Comparison of ENCODE assay signal across 24 cellular contexts in genomic region chr3:100811779-100812507, GRCh38.
DNase-seq lines count a peak whose midpoint lies in the region; ATAC-seq and TF ChIP-seq lines count a peak whose summit lies in the region.
"Had no signal": no experiment of that assay in that cellular context is flagged by ENCODE, and none has a peak within 500 bp of the region (broad histone marks: within the 10 kb centered on the region; RNA-seq: fewer than 3 reads in every experiment).

No MANE protein-coding gene starts in this region.

- H3K27me3 ChIP-seq in OCI-LY3 (ENCODE audit: low read depth, low read length): peaks cover 25% of the 10 kb centered on the region
- peaks cover 4% of the 10 kb centered on the region for H3K27me3 ChIP-seq in CD4-positive, alpha-beta T cell (ENCODE audit: control insufficient read depth, insufficient read depth, low read length)
- H3K27me3 ChIP-seq: heart right ventricle, neutrophil, Peyer's patch, stomach, tibial nerve had no signal

- H3K27ac Mint-ChIP-seq in CD4-positive, alpha-beta T cell: no peak overlapping the region
- H3K27ac Mint-ChIP-seq: activated naive CD4-positive, alpha-beta T cell treated with anti-CD3 and anti-CD28 coated beads, Interleukin-2, amount 50 U/mL, for 72 hours had no signal

- no peaks in the 10 kb centered on the region for H3K9me3 ChIP-seq in OCI-LY3 (ENCODE audit: insufficient read depth, low read length)
- H3K9me3 ChIP-seq in CD4-positive, alpha-beta T cell (ENCODE audit: control insufficient read depth, low read length): no peaks in the 10 kb centered on the region
- H3K9me3 ChIP-seq: HAP-1, heart right ventricle, neutrophil, Peyer's patch, stomach, tibial nerve had no signal

- H3K4me3 Mint-ChIP-seq in CD4-positive, alpha-beta T cell: no peak overlapping the region

- CTCF ChIA-PET in CD4-positive, alpha-beta T cell (lab: Charles Lee): no interaction called here

- peak overlapping the region; percentile 67 for H3K4me3 ChIP-seq in OCI-LY3 (ENCODE audit: low read length)
- H3K4me3 ChIP-seq: HAP-1, heart right ventricle, Peyer's patch, smooth muscle cell, stomach, tibial nerve had no signal

- no peak for DNase-seq in CD4-positive, alpha-beta T cell
- DNase-seq in stimulated activated CD4-positive, alpha-beta T cell treated with anti-CD3 and anti-CD28 coated beads, Interleukin-12 subunit alpha, Interleukin-12 subunit beta, amount 100 ng/mL, for 4 hours: no peak
- DNase-seq: activated CD4-positive, alpha-beta T cell treated with anti-CD3 and anti-CD28 coated beads for 4 hours; cerebellar nuclear complex; heart right ventricle; left colon; mesenchymal stem cell; NCI-H2107; NCI-H510A treated with DMSO at 0.1 percent for 48 hours; NK-92 treated with Interleukin-12 subunit alpha and Interleukin-12 subunit beta, amount 100 ng/mL, for 24 hours; Peyer's patch; stimulated activated CD4-positive, alpha-beta T cell treated with anti-CD3 and anti-CD28 coated beads, Interleukin-2, amount 100 ng/mL, for 48 hours; stomach had no signal

- no peak overlapping the region for H3K9ac ChIP-seq in OCI-LY3 (ENCODE audit: low read length)

- H3K27me3 Mint-ChIP-seq in CD4-positive, alpha-beta T cell: peaks cover 22% of the 10 kb centered on the region

- H3K36me3 Mint-ChIP-seq in CD4-positive, alpha-beta T cell (ENCODE audit: low read depth): no peaks in the 10 kb centered on the region
- H3K36me3 Mint-ChIP-seq: activated naive CD4-positive, alpha-beta T cell treated with anti-CD3 and anti-CD28 coated beads, Interleukin-2, amount 50 U/mL, for 72 hours had no signal

- no peaks in the 10 kb centered on the region for H3K9me3 Mint-ChIP-seq in CD4-positive, alpha-beta T cell
- H3K9me3 Mint-ChIP-seq: activated naive CD4-positive, alpha-beta T cell treated with anti-CD3 and anti-CD28 coated beads, Interleukin-2, amount 50 U/mL, for 72 hours had no signal

- H3K4me2 ChIP-seq in OCI-LY3 (ENCODE audit: low read length): peak overlapping the region; percentile 83
- H3K4me2 ChIP-seq: smooth muscle cell had no signal

- no peak for TF ChIP-seq CTCF in OCI-LY3 (IDR thresholded peaks at IDR 0.05; ENCODE audit: low read depth, low read length)
- no peak for TF ChIP-seq CTCF in CD4-positive, alpha-beta T cell (IDR thresholded peaks at IDR 0.05)

- POLR2A ChIA-PET in CD4-positive, alpha-beta T cell (lab: Charles Lee): no interaction called here

- H3K4me1 ChIP-seq in OCI-LY3 (ENCODE audit: low read length): peaks cover 16% of the 10 kb centered on the region
- H3K4me1 ChIP-seq: HAP-1, heart right ventricle, Peyer's patch, stomach, tibial nerve had no signal

- H3K27ac ChIP-seq in OCI-LY3 (ENCODE audit: low read length): no peak overlapping the region
- H3K27ac ChIP-seq in CD4-positive, alpha-beta T cell (ENCODE audit: low read depth, low read length): no peak overlapping the region
- H3K27ac ChIP-seq: heart right ventricle, neutrophil, Peyer's patch, stomach, tibial nerve had no signal

- intact Hi-C loops in CD4-positive, alpha-beta T cell (cut with DNase I, micrococcal nuclease): no loop called here

- no peaks in the 10 kb centered on the region for H4K20me1 ChIP-seq in OCI-LY3 (ENCODE audit: insufficient read depth, low read length)

- no peak overlapping the region for H2AFZ ChIP-seq in OCI-LY3 (ENCODE audit: low read depth, low read length)

- H3K4me1 Mint-ChIP-seq in CD4-positive, alpha-beta T cell (ENCODE audit: low read depth): no peaks in the 10 kb centered on the region

- no peaks in the 10 kb centered on the region for H3K79me2 ChIP-seq in OCI-LY3 (ENCODE audit: low read length)

- no peaks in the 10 kb centered on the region for H3K36me3 ChIP-seq in OCI-LY3 (replicated peaks; ENCODE audit: low read depth, low read length)
- H3K36me3 ChIP-seq: HAP-1, neutrophil, Peyer's patch had no signal

- ATAC-seq in GM18502 (IDR thresholded peaks at IDR 0.05; ENCODE audit: poor library complexity, unreplicated experiment) (peak; percentile 43), GM19372 (IDR thresholded peaks at IDR 0.05; ENCODE audit: low read depth, unreplicated experiment) (peak; percentile 53), HG02870 (IDR thresholded peaks at IDR 0.05; ENCODE audit: unreplicated experiment) (peak; percentile 81), HG03039 (IDR thresholded peaks at IDR 0.05; ENCODE audit: unreplicated experiment) (no peak), GM18907 (IDR thresholded peaks at IDR 0.05; ENCODE audit: unreplicated experiment) (no peak)
- ATAC-seq in CD4-positive, alpha-beta T cell (ENCODE audit: poor library complexity): no peak
- ATAC-seq: heart right ventricle, left colon had no signal

Comparison
In these comparisons a context has a peak if more than half of its experiments do, and no peak if none do; other contexts are left out.
1. ATAC-seq: peak in GM18502 (single experiment), GM19372 (single experiment) and HG02870 (single experiment); none in CD4-positive, alpha-beta T cell (single experiment), HG03039 (single experiment) and GM18907 (single experiment).